Comparison of ENCODE assay signal across 26 cellular contexts in genomic region chr4:183314806-183315205, GRCh38. TPM values are rescaled to one million over a fixed set of nuclear protein-coding genes. Genes with fewer than 3 reads are reported as not detected.
A peak's percentile ranks its signal among the peaks of the same experiment; 100 is the strongest.
DNase-seq lines count a peak whose midpoint lies in the region; ATAC-seq, FAIRE-seq and TF ChIP-seq lines count a peak whose summit lies in the region.
"Had no signal": no experiment of that assay in that cellular context is flagged by ENCODE, and none has a peak within 500 bp of the region (broad histone marks: within the 10 kb centered on the region; RNA-seq: fewer than 3 reads in every experiment).

No MANE protein-coding gene starts in this region.

- H4K12ac ChIP-seq in trophoblast cell (ENCODE audit: low read depth, low read length), result no peak overlapping the region

- H2BK5ac ChIP-seq in trophoblast cell (ENCODE audit: low read depth, low read length, poor library complexity), result no peak overlapping the region

- H2BK120ac ChIP-seq in trophoblast cell (ENCODE audit: insufficient read depth, low read length, poor library complexity), result no peak overlapping the region

- H3K4me3 Mint-ChIP-seq in activated CD4-positive, alpha-beta T cell treated with anti-CD3 and anti-CD28 coated beads, Interleukin-2, amount 10 ng/mL, durations not matched to agents 24 days and 14 days, result no peak overlapping the region
- H3K4me3 Mint-ChIP-seq: CD14-positive monocyte; CD4-positive, alpha-beta T cell; CD8-positive, alpha-beta memory T cell; HFFc6 had no signal

- no peak overlapping the region for H3K14ac ChIP-seq in trophoblast cell (ENCODE audit: low read length)

- H3K18ac ChIP-seq in trophoblast cell (ENCODE audit: low read length), result no peak overlapping the region

- H4K8ac ChIP-seq in trophoblast cell (ENCODE audit: low read depth, low read length), result no peak overlapping the region

- no CpG with 5 or more reads among the region's 9 CpGs for WGBS in trophoblast cell (ENCODE audit: extremely low coverage, insufficient coverage, insufficient read length)

- no peak overlapping the region for H3K23ac ChIP-seq in trophoblast cell (ENCODE audit: low read length)

- DNase-seq in activated CD4-positive, alpha-beta T cell treated with anti-CD3 and anti-CD28 coated beads, Interleukin-2, amount 10 ng/mL, durations not matched to agents 24 days and 14 days, result peak; percentile 37
- no peak for DNase-seq in activated CD4-positive, alpha-beta T cell treated with anti-CD3 and anti-CD28 coated beads, Interleukin-2, amount 50 U/mL, for 4 hours
- DNase-seq in bronchial epithelial cell (ENCODE audit: low read depth), result no peak
- DNase-seq in trophoblast cell, result peak; percentile 84 to 96
- DNase-seq in NCI-H187 treated with DMSO at 0.1 percent for 48 hours (lab: John Stamatoyannopoulos, UW), result no peak
- DNase-seq: 8988T; ACHN; AML-193; BE2C; CD4-positive, alpha-beta T cell; CD8-positive, alpha-beta memory T cell; DMS 273 treated with DMSO at 0.1 percent for 48 hours; DMS79; EL; GDM1; GM23248; HFFc6 had no signal

- no peak overlapping the region for H3K4me2 ChIP-seq in trophoblast cell (ENCODE audit: low read length)
- H3K4me2 ChIP-seq: A549; BLaER1 treated with 17β-estradiol and CSF1 and Interleukin-3, amounts not matched to agents 10 nM and 100 nM had no signal

- H2BK12ac ChIP-seq in trophoblast cell (ENCODE audit: low read length), result no peak overlapping the region

- no peak overlapping the region for H2AFZ ChIP-seq in trophoblast cell (ENCODE audit: insufficient read depth, low read length, poor library complexity)
- H2AFZ ChIP-seq: GM23248 had no signal

- H3K36me3 ChIP-seq in bronchial epithelial cell (ENCODE audit: control insufficient read depth, insufficient read depth, low read length) (peaks cover 6% of the 10 kb centered on the region), trophoblast cell (ENCODE audit: control insufficient read depth in 1 of 2, insufficient read depth in 2 of 2, low read length in 2 of 2) (peaks cover 19 to 33% of the 10 kb centered on the region in 2 experiments)

- no peak for TF ChIP-seq CTCF in bronchial epithelial cell (IDR thresholded peaks at IDR 0.05; ENCODE audit: insufficient read depth, low read length, severe bottlenecking)

- no peak overlapping the region for H3K4ac ChIP-seq in trophoblast cell (ENCODE audit: low read depth, low read length)

- no peak for ATAC-seq in HG02623 (IDR thresholded peaks at IDR 0.05; ENCODE audit: unreplicated experiment)
- ATAC-seq: A549, GM12878 had no signal

- no peak overlapping the region for H3K4me3 ChIP-seq in bronchial epithelial cell (ENCODE audit: low read depth, low read length)
- H3K4me3 ChIP-seq in trophoblast cell (ENCODE audit: low read depth, low read length), result no peak overlapping the region
- H3K4me3 ChIP-seq: A549; BLaER1 treated with 17β-estradiol and CSF1 and Interleukin-3, amounts not matched to agents 10 nM and 100 nM; GM12878; GM23248; HAP-1 had no signal

- H3K27me3 Mint-ChIP-seq in activated CD4-positive, alpha-beta T cell treated with anti-CD3 and anti-CD28 coated beads, Interleukin-2, amount 10 ng/mL, durations not matched to agents 24 days and 14 days, result peaks cover 9% of the 10 kb centered on the region
- H3K27me3 Mint-ChIP-seq: CD4-positive, alpha-beta T cell had no signal

- H3K4me1 Mint-ChIP-seq in activated CD4-positive, alpha-beta T cell treated with anti-CD3 and anti-CD28 coated beads, Interleukin-2, amount 10 ng/mL, durations not matched to agents 24 days and 14 days, result no peaks in the 10 kb centered on the region
- H3K4me1 Mint-ChIP-seq: CD14-positive monocyte; CD8-positive, alpha-beta memory T cell had no signal

- no peak overlapping the region for H3K9ac ChIP-seq in trophoblast cell (ENCODE audit: low read length)
- H3K9ac ChIP-seq: BLaER1 treated with 17β-estradiol and CSF1 and Interleukin-3, amounts not matched to agents 10 nM and 100 nM; GM23248 had no signal

- H3K36me3 Mint-ChIP-seq in activated CD4-positive, alpha-beta T cell treated with anti-CD3 and anti-CD28 coated beads, Interleukin-2, amount 10 ng/mL, durations not matched to agents 24 days and 14 days (ENCODE audit: low read depth), result no peaks in the 10 kb centered on the region

- H3K79me1 ChIP-seq in trophoblast cell (ENCODE audit: low read length), result no peaks in the 10 kb centered on the region

- no peaks in the 10 kb centered on the region for H3K4me1 ChIP-seq in trophoblast cell (ENCODE audit: control insufficient read depth in 1 of 2, insufficient read depth in 2 of 2, low read length in 2 of 2)
- H3K4me1 ChIP-seq: A549, BE2C had no signal

- no peak overlapping the region for H2AK5ac ChIP-seq in trophoblast cell (ENCODE audit: low read length)

- H3K79me2 ChIP-seq in trophoblast cell (ENCODE audit: control insufficient read depth, insufficient read depth, low read length, poor library complexity), result no peaks in the 10 kb centered on the region

- intact Hi-C loops in activated CD4-positive, alpha-beta T cell treated with anti-CD3 and anti-CD28 coated beads, Interleukin-2, amount 10 ng/mL, durations not matched to agents 24 days and 14 days (cut with micrococcal nuclease), result no loop called here

- no peaks in the 10 kb centered on the region for H3K9me3 ChIP-seq in trophoblast cell (ENCODE audit: insufficient read depth, low read depth, low read length)
- H3K9me3 ChIP-seq: A549; BE2C; BLaER1 treated with 17β-estradiol and CSF1 and Interleukin-3, amounts not matched to agents 10 nM and 100 nM; HAP-1 had no signal

- peak; percentile 83 for FAIRE-seq in bronchial epithelial cell (lab: Jason Lieb, UNC)
- FAIRE-seq: A549, D721Med, GM12878, GM19239 had no signal

- no peak overlapping the region for H4K91ac ChIP-seq in trophoblast cell (ENCODE audit: low read depth, low read length)

- no peak overlapping the region for H3K27ac ChIP-seq in trophoblast cell (ENCODE audit: low read depth, low read length)
- H3K27ac ChIP-seq: A549; BLaER1 treated with 17β-estradiol and CSF1 and Interleukin-3, amounts not matched to agents 10 nM and 100 nM; GM23248 had no signal

- no peak overlapping the region for H3K27ac Mint-ChIP-seq in activated CD4-positive, alpha-beta T cell treated with anti-CD3 and anti-CD28 coated beads, Interleukin-2, amount 10 ng/mL, durations not matched to agents 24 days and 14 days
- H3K27ac Mint-ChIP-seq: CD14-positive monocyte; CD4-positive, alpha-beta T cell had no signal

- no peaks in the 10 kb centered on the region for H3K9me3 Mint-ChIP-seq in activated CD4-positive, alpha-beta T cell treated with anti-CD3 and anti-CD28 coated beads, Interleukin-2, amount 10 ng/mL, durations not matched to agents 24 days and 14 days
- H3K9me3 Mint-ChIP-seq: CD4-positive, alpha-beta T cell; CD8-positive, alpha-beta memory T cell; HFFc6 had no signal

- no peaks in the 10 kb centered on the region for H3K27me3 ChIP-seq in bronchial epithelial cell (ENCODE audit: control insufficient read depth, insufficient read depth, low read length)
- no peaks in the 10 kb centered on the region for H3K27me3 ChIP-seq in trophoblast cell (ENCODE audit: insufficient read depth, low read length)
- H3K27me3 ChIP-seq: BE2C; BLaER1 treated with 17β-estradiol and CSF1 and Interleukin-3, amounts not matched to agents 10 nM and 100 nM had no signal

RNA-seq across cellular contexts. Expression of gene CLDN22, which starts 5.3 kb away (rescaled TPM):
- not detected in 2 replicates for total RNA-seq in activated CD4-positive, alpha-beta T cell treated with anti-CD3 and anti-CD28 coated beads, Interleukin-2, amount 10 ng/mL, durations not matched to agents 24 days and 14 days
- total RNA-seq in bronchial epithelial cell, result not detected in 2 replicates
- polyA plus RNA-seq in trophoblast cell (2013), result not detected in 2 replicates
- total RNA-seq: CD4-positive, alpha-beta T cell; CD8-positive, alpha-beta memory T cell; GM12878; GM23248; H4; HFFc6 had no signal
- polyA plus RNA-seq: A549; CD14-positive monocyte; CD8-positive, alpha-beta memory T cell; GM12878; GM23248 had no signal

RNA-seq across cellular contexts. Expression of gene CLDN24, which starts 7.4 kb away (rescaled TPM):
- not detected in 2 replicates for total RNA-seq in activated CD4-positive, alpha-beta T cell treated with anti-CD3 and anti-CD28 coated beads, Interleukin-2, amount 10 ng/mL, durations not matched to agents 24 days and 14 days
- not detected in 2 replicates for total RNA-seq in bronchial epithelial cell
- polyA plus RNA-seq in trophoblast cell (2013), result not detected in 2 replicates
- total RNA-seq: CD4-positive, alpha-beta T cell; CD8-positive, alpha-beta memory T cell; GM12878; GM23248; H4; HFFc6 had no signal
- polyA plus RNA-seq: A549; CD14-positive monocyte; CD8-positive, alpha-beta memory T cell; GM12878; GM23248 had no signal

Comparison
In these comparisons a context has a peak if more than half of its experiments do, and no peak if none do; other contexts are left out.
1. DNase-seq: peak in activated CD4-positive, alpha-beta T cell treated with anti-CD3 and anti-CD28 coated beads, Interleukin-2, amount 10 ng/mL, durations not matched to agents 24 days and 14 days (single experiment) and trophoblast cell (2 of 2); none in activated CD4-positive, alpha-beta T cell treated with anti-CD3 and anti-CD28 coated beads, Interleukin-2, amount 50 U/mL, for 4 hours (0 of 2), bronchial epithelial cell (single experiment) and NCI-H187 treated with DMSO at 0.1 percent for 48 hours (single experiment).